In genomic region chr14:91351508-91351853, GRCh38 we compare ENCODE assay signal across 9 cellular contexts.
DNase-seq lines count a peak whose midpoint lies in the region; ATAC-seq and TF ChIP-seq lines count a peak whose summit lies in the region.
"Had no signal": no experiment of that assay in that cellular context is flagged by ENCODE, and none has a peak within 500 bp of the region (broad histone marks: within the 10 kb centered on the region; RNA-seq: fewer than 3 reads in every experiment).

No MANE protein-coding gene starts in this region.

- TF ChIP-seq CTCF in activated B cell treated with CpG ODN at 0.5 μM for 24 hours (IDR thresholded peaks at IDR 0.05), result no peak

- POLR2A ChIA-PET in activated B cell treated with CpG ODN at 0.5 μM for 24 hours (lab: Charles Lee), result interaction anchor here (0.6 to 5.0 kb wide), 5 partner anchors 22 to 159 kb away, joined by 3 to 52 read pairs (median 18); partner anchors contain the start of genes CCDC88C and PPP4R3A

- DNase-seq in activated naive CD4-positive, alpha-beta T cell treated with anti-CD3 and anti-CD28 coated beads for 36 hours, result no peak
- DNase-seq in activated naive CD4-positive, alpha-beta T cell (lab: John Stamatoyannopoulos, UW), result no peak
- no peak for DNase-seq in activated B cell treated with CpG ODN at 0.5 μM for 24 hours
- no peak for DNase-seq in immature natural killer cell
- DNase-seq in stimulated activated naive CD8-positive, alpha-beta T cell treated with anti-CD3 and anti-CD28 coated beads, Interleukin-15, amount 100 ng/mL, for 72 hours, result no peak
- no peak for DNase-seq in retina
- DNase-seq in stimulated activated CD4-positive, alpha-beta T cell treated with anti-CD3 and anti-CD28 coated beads, Interleukin-4, amount 100 ng/mL, for 4 hours, result no peak
- DNase-seq in activated CD8-positive, alpha-beta memory T cell treated with anti-CD3 and anti-CD28 coated beads, Interleukin-2, amount 50 U/mL, for 48 hours, result no peak
- DNase-seq: GDM1 had no signal

- peaks cover 4% of the 10 kb centered on the region for H3K36me3 Mint-ChIP-seq in activated naive CD4-positive, alpha-beta T cell treated with anti-CD3 and anti-CD28 coated beads for 36 hours (ENCODE audit: low read depth)
- H3K36me3 Mint-ChIP-seq in activated B cell treated with CpG ODN at 0.5 μM for 24 hours (ENCODE audit: low read depth) (peaks cover 35% of the 10 kb centered on the region), immature natural killer cell (peaks cover 0 to 16% (median 4%) of the 10 kb centered on the region in 3 donors)

- CTCF ChIA-PET in activated naive CD4-positive, alpha-beta T cell treated with anti-CD3 and anti-CD28 coated beads for 36 hours (lab: Charles Lee), result interaction anchor here (1.1 to 8.5 kb wide), 7 partner anchors 18 to 66 kb away, joined by 3 to 68 read pairs (median 6); partner anchors contain the start of gene CCDC88C
- CTCF ChIA-PET in activated B cell treated with CpG ODN at 0.5 μM for 24 hours (lab: Charles Lee), result interaction anchor here (2.0 kb wide), 2 partner anchors 28 to 76 kb away, joined by 5 to 11 read pairs; no protein-coding TSS in a partner anchor

- H3K4me3 Mint-ChIP-seq in activated naive CD4-positive, alpha-beta T cell treated with anti-CD3 and anti-CD28 coated beads for 36 hours, result peak overlapping the region; percentile 69
- H3K4me3 Mint-ChIP-seq in activated B cell treated with CpG ODN at 0.5 μM for 24 hours, result peak overlapping the region; percentile 81
- H3K4me3 Mint-ChIP-seq in immature natural killer cell, result peak overlapping the region; percentile 78 to 97 (median 88)
- peak overlapping the region; percentile 82 for H3K4me3 Mint-ChIP-seq in stimulated activated naive CD8-positive, alpha-beta T cell treated with anti-CD3 and anti-CD28 coated beads, Interleukin-15, amount 100 ng/mL, for 72 hours

- intact Hi-C loops in activated naive CD4-positive, alpha-beta T cell treated with anti-CD3 and anti-CD28 coated beads for 36 hours (cut with micrococcal nuclease), result no loop called here
- intact Hi-C loops in activated B cell treated with CpG ODN at 0.5 μM for 24 hours (cut with micrococcal nuclease), result loop anchor here (1.0 kb wide), 1 partner anchor 22 kb away; no protein-coding TSS in a partner anchor

- peak overlapping the region; percentile 95 for H3K27ac Mint-ChIP-seq in activated naive CD4-positive, alpha-beta T cell treated with anti-CD3 and anti-CD28 coated beads for 36 hours
- peak overlapping the region; percentile 85 for H3K27ac Mint-ChIP-seq in activated B cell treated with CpG ODN at 0.5 μM for 24 hours
- peak overlapping the region; percentile 93 to 99 (median 98) for H3K27ac Mint-ChIP-seq in immature natural killer cell
- H3K27ac Mint-ChIP-seq in stimulated activated naive CD8-positive, alpha-beta T cell treated with anti-CD3 and anti-CD28 coated beads, Interleukin-15, amount 100 ng/mL, for 72 hours, result peak overlapping the region; percentile 54 to 79

- H3K9me3 Mint-ChIP-seq in activated naive CD4-positive, alpha-beta T cell treated with anti-CD3 and anti-CD28 coated beads for 36 hours, result no peaks in the 10 kb centered on the region
- no peaks in the 10 kb centered on the region for H3K9me3 Mint-ChIP-seq in activated B cell treated with CpG ODN at 0.5 μM for 24 hours
- H3K9me3 Mint-ChIP-seq in immature natural killer cell, result no peaks in the 10 kb centered on the region
- H3K9me3 Mint-ChIP-seq in stimulated activated naive CD8-positive, alpha-beta T cell treated with anti-CD3 and anti-CD28 coated beads, Interleukin-15, amount 100 ng/mL, for 72 hours, result no peaks in the 10 kb centered on the region

- no peak for ATAC-seq in activated B cell treated with CpG ODN at 0.5 μM for 24 hours (ENCODE audit: low read depth)
- no peak for ATAC-seq in stimulated activated naive CD8-positive, alpha-beta T cell treated with anti-CD3 and anti-CD28 coated beads, Interleukin-15, amount 100 ng/mL, for 72 hours

- H3K27me3 Mint-ChIP-seq in activated naive CD4-positive, alpha-beta T cell treated with anti-CD3 and anti-CD28 coated beads for 36 hours (ENCODE audit: low read depth), result no peaks in the 10 kb centered on the region
- H3K27me3 Mint-ChIP-seq in activated B cell treated with CpG ODN at 0.5 μM for 24 hours, result no peaks in the 10 kb centered on the region
- H3K27me3 Mint-ChIP-seq in immature natural killer cell (ENCODE audit: low read depth in 3 of 3), result peaks cover 5 to 29% (median 24%) of the 10 kb centered on the region in 3 donors
- H3K27me3 Mint-ChIP-seq in stimulated activated naive CD8-positive, alpha-beta T cell treated with anti-CD3 and anti-CD28 coated beads, Interleukin-15, amount 100 ng/mL, for 72 hours, result no peaks in the 10 kb centered on the region

- H3K4me1 Mint-ChIP-seq in activated naive CD4-positive, alpha-beta T cell treated with anti-CD3 and anti-CD28 coated beads for 36 hours (ENCODE audit: low read depth), result peaks cover 93% of the 10 kb centered on the region
- H3K4me1 Mint-ChIP-seq in activated B cell treated with CpG ODN at 0.5 μM for 24 hours (peaks cover 93% of the 10 kb centered on the region), immature natural killer cell (peaks cover 96 to 97% of the 10 kb centered on the region in 2 donors)
- H3K4me1 Mint-ChIP-seq in stimulated activated naive CD8-positive, alpha-beta T cell treated with anti-CD3 and anti-CD28 coated beads, Interleukin-15, amount 100 ng/mL, for 72 hours, result peaks cover 95% of the 10 kb centered on the region
